In genomic region chr7:45020915-45021314, GRCh38 we compare ENCODE assay signal across 21 cellular contexts. TPM values are rescaled to one million over a fixed set of nuclear protein-coding genes. Genes with fewer than 3 reads are reported as not detected.
DNase-seq lines count a peak whose midpoint lies in the region; ATAC-seq and TF ChIP-seq lines count a peak whose summit lies in the region.
"Had no signal": no experiment of that assay in that cellular context is flagged by ENCODE, and none has a peak within 500 bp of the region (broad histone marks: within the 10 kb centered on the region; RNA-seq: fewer than 3 reads in every experiment).

No MANE protein-coding gene starts in this region.

- H2AFZ ChIP-seq in OCI-LY1 (ENCODE audit: low read length) = no peak overlapping the region

- peak overlapping the region; percentile 48 for H3K27ac Mint-ChIP-seq in activated T-cell treated with anti-CD3 and anti-CD28 coated beads, Interleukin-2, amount 50 U/mL, for 24 hours
- peak overlapping the region in 5 of 6 donors; percentile 1 to 59 (median 57) for H3K27ac Mint-ChIP-seq in immature natural killer cell
- peak overlapping the region; percentile 81 for H3K27ac Mint-ChIP-seq in stimulated activated naive B cell treated with anti-CD40 and anti-IgM and Interleukin-4, amounts not matched to agents 10 μg/mL and 1 μg/mL and 100 μg/mL, for 72 hours
- no peak overlapping the region for H3K27ac Mint-ChIP-seq in type B pancreatic cell

- H3K4me1 Mint-ChIP-seq in activated T-cell treated with anti-CD3 and anti-CD28 coated beads, Interleukin-2, amount 50 U/mL, for 24 hours (ENCODE audit: low read depth) = peaks cover 50% of the 10 kb centered on the region
- peaks cover 35 to 56% of the 10 kb centered on the region in 2 donors for H3K4me1 Mint-ChIP-seq in immature natural killer cell
- peaks cover 34 to 61% of the 10 kb centered on the region in 2 donors for H3K4me1 Mint-ChIP-seq in stimulated activated naive B cell treated with anti-CD40 and anti-IgM and Interleukin-4, amounts not matched to agents 10 μg/mL and 1 μg/mL and 100 μg/mL, for 72 hours
- peaks cover 9% of the 10 kb centered on the region for H3K4me1 Mint-ChIP-seq in type B pancreatic cell (ENCODE audit: unreplicated experiment)

- no peak overlapping the region for H3K4me3 Mint-ChIP-seq in activated T-cell treated with anti-CD3 and anti-CD28 coated beads, Interleukin-2, amount 50 U/mL, for 24 hours
- H3K4me3 Mint-ChIP-seq in immature natural killer cell (no peak overlapping the region), type B pancreatic cell (no peak overlapping the region)
- H3K4me3 Mint-ChIP-seq in stimulated activated naive B cell treated with anti-CD40 and anti-IgM and Interleukin-4, amounts not matched to agents 10 μg/mL and 1 μg/mL and 100 μg/mL, for 72 hours = peak overlapping the region in 1 of 2 donors; percentile 32

- 63 to 65% methylated on average over 5 of the region's 5 CpGs for WGBS in tibial nerve, 2 donors

- no peaks in the 10 kb centered on the region for H4K20me1 ChIP-seq in OCI-LY1 (ENCODE audit: insufficient read depth, low read length)

- H3K27me3 ChIP-seq in OCI-LY1 (ENCODE audit: insufficient read depth, low read length) = no peaks in the 10 kb centered on the region
- no peaks in the 10 kb centered on the region for H3K27me3 ChIP-seq in tibial nerve
- H3K27me3 ChIP-seq: spleen, uterus had no signal

- peak overlapping the region; percentile 10 for H3K4me2 ChIP-seq in OCI-LY1 (ENCODE audit: low read length)

- H3K9ac ChIP-seq in OCI-LY1 (ENCODE audit: low read length) = peak overlapping the region; percentile 6; the same call in 1 of the 2 replicates

- no peak for ATAC-seq in stimulated activated naive B cell treated with anti-CD40 and anti-IgM and Interleukin-4, amounts not matched to agents 10 μg/mL and 1 μg/mL and 100 μg/mL, for 72 hours (replicated peaks)
- ATAC-seq in HG03469 (IDR thresholded peaks at IDR 0.05; ENCODE audit: unreplicated experiment) = no peak
- ATAC-seq: PC-3 had no signal

- TF ChIP-seq CTCF in OCI-LY1 (IDR thresholded peaks at IDR 0.05; ENCODE audit: low read length) (no peak), type B pancreatic cell (conservative IDR thresholded peaks at IDR 0.05) (no peak), tibial nerve (IDR thresholded peaks at IDR 0.05) (no peak)

- H3K36me3 ChIP-seq in OCI-LY1 (ENCODE audit: insufficient read depth, low read length) (peaks cover 28% of the 10 kb centered on the region), tibial nerve (peaks cover 0 to 19% (median 0%) of the 10 kb centered on the region in 3 donors)
- H3K36me3 ChIP-seq: uterus had no signal

- no peaks in the 10 kb centered on the region for H3K27me3 Mint-ChIP-seq in activated T-cell treated with anti-CD3 and anti-CD28 coated beads, Interleukin-2, amount 50 U/mL, for 24 hours
- peaks cover 0 to 3% (median 0%) of the 10 kb centered on the region in 3 donors for H3K27me3 Mint-ChIP-seq in immature natural killer cell (ENCODE audit: low read depth in 3 of 3)
- no peaks in the 10 kb centered on the region for H3K27me3 Mint-ChIP-seq in stimulated activated naive B cell treated with anti-CD40 and anti-IgM and Interleukin-4, amounts not matched to agents 10 μg/mL and 1 μg/mL and 100 μg/mL, for 72 hours
- H3K27me3 Mint-ChIP-seq in type B pancreatic cell = no peaks in the 10 kb centered on the region
- H3K27me3 Mint-ChIP-seq: activated T-helper 17 cell treated with anti-CD3 and anti-CD28 coated beads, Interleukin-2, amount 50 U/mL, for 72 hours had no signal

- DNase-seq in activated T-cell treated with anti-CD3 and anti-CD28 coated beads, Interleukin-2, amount 50 U/mL, for 24 hours = no peak
- no peak for DNase-seq in activated T-cell treated with anti-CD3 and anti-CD28 coated beads, Interleukin-2, amount 50 U/mL, for 1 hour
- DNase-seq in immature natural killer cell (no peak), type B pancreatic cell (ENCODE audit: extremely low spot score, unreplicated experiment) (no peak), tibial nerve (ENCODE audit: low spot score in 2 of 2) (no peak)
- DNase-seq in stimulated activated naive B cell treated with anti-CD40 and anti-IgM and Interleukin-4, amounts not matched to agents 10 μg/mL and 1 μg/mL and 100 μg/mL, for 72 hours = no peak
- DNase-seq: activated CD8-positive, alpha-beta memory T cell treated with anti-CD3 and anti-CD28 coated beads for 24 hours; cortex of kidney; DMS53; GOT3; left ventricle myocardium inferior; NCI-H1048; NCI-H2029; NCI-H226; PC-3; spleen; uterus had no signal

- H3K9me2 ChIP-seq in OCI-LY1 (ENCODE audit: low read depth, low read length) = no peaks in the 10 kb centered on the region

- peaks cover 9% of the 10 kb centered on the region; the same call in 1 of the 2 replicates for H3F3A ChIP-seq in OCI-LY1 (ENCODE audit: insufficient read depth, low read length)

- H3K9me3 Mint-ChIP-seq in activated T-cell treated with anti-CD3 and anti-CD28 coated beads, Interleukin-2, amount 50 U/mL, for 24 hours = no peaks in the 10 kb centered on the region
- H3K9me3 Mint-ChIP-seq in immature natural killer cell (no peaks in the 10 kb centered on the region), type B pancreatic cell (peaks cover 14% of the 10 kb centered on the region)
- peaks cover 0 to 4% of the 10 kb centered on the region in 2 donors for H3K9me3 Mint-ChIP-seq in stimulated activated naive B cell treated with anti-CD40 and anti-IgM and Interleukin-4, amounts not matched to agents 10 μg/mL and 1 μg/mL and 100 μg/mL, for 72 hours
- H3K9me3 Mint-ChIP-seq: activated T-helper 17 cell treated with anti-CD3 and anti-CD28 coated beads, Interleukin-2, amount 50 U/mL, for 72 hours had no signal

- H3K4me1 ChIP-seq in OCI-LY1 (ENCODE audit: insufficient read depth, low read length, severe bottlenecking) = peaks cover 62% of the 10 kb centered on the region
- H3K4me1 ChIP-seq in tibial nerve = peaks cover 0 to 17% (median 0%) of the 10 kb centered on the region in 4 donors
- H3K4me1 ChIP-seq: left ventricle myocardium inferior had no signal

- H3K9me3 ChIP-seq in OCI-LY1 (ENCODE audit: low read length) (peaks cover 3% of the 10 kb centered on the region; the same call in 1 of the 2 replicates), tibial nerve (peaks cover 0 to 6% (median 1%) of the 10 kb centered on the region in 4 donors)
- H3K9me3 ChIP-seq: uterus had no signal

- TF ChIP-seq EP300 in tibial nerve (IDR thresholded peaks at IDR 0.05) = no peak

- H3K4me3 ChIP-seq in OCI-LY1 (ENCODE audit: low read depth, low read length, poor library complexity, severe bottlenecking) (no peak overlapping the region), tibial nerve (no peak overlapping the region)
- H3K4me3 ChIP-seq: K562, left ventricle myocardium inferior, spleen, uterus had no signal

- TF ChIP-seq POLR2A in tibial nerve (IDR thresholded peaks at IDR 0.05) = no peak

- H3K36me3 Mint-ChIP-seq in activated T-cell treated with anti-CD3 and anti-CD28 coated beads, Interleukin-2, amount 50 U/mL, for 24 hours (ENCODE audit: low read depth) = peaks cover 50% of the 10 kb centered on the region
- H3K36me3 Mint-ChIP-seq in immature natural killer cell = peaks cover 0 to 19% (median 13%) of the 10 kb centered on the region in 3 donors
- peaks cover 47 to 56% of the 10 kb centered on the region in 2 donors for H3K36me3 Mint-ChIP-seq in stimulated activated naive B cell treated with anti-CD40 and anti-IgM and Interleukin-4, amounts not matched to agents 10 μg/mL and 1 μg/mL and 100 μg/mL, for 72 hours
- H3K36me3 Mint-ChIP-seq in type B pancreatic cell = peaks cover 30% of the 10 kb centered on the region

- peak overlapping the region; percentile 77 for H3K27ac ChIP-seq in OCI-LY1 (ENCODE audit: low read depth, low read length, poor library complexity, severe bottlenecking)
- no peak overlapping the region for H3K27ac ChIP-seq in tibial nerve
- H3K27ac ChIP-seq: left ventricle myocardium inferior had no signal

- H3K79me2 ChIP-seq in OCI-LY1 (ENCODE audit: insufficient read depth, low read length) = peaks cover 51% of the 10 kb centered on the region

RNA-seq across cellular contexts. Expression of gene CCM2, which starts 20.9 kb away (rescaled TPM):
- polyA plus RNA-seq in immature natural killer cell = 100 to 1,000 TPM in 2 of 3 donors, 10 to 100 TPM in 1; 60.4 to 120 (median 103) TPM
- total RNA-seq in type B pancreatic cell (ENCODE audit: low replicate concordance) = 29.8 and 33.8 TPM in 2 replicates
- 10 to 100 TPM; 41.1 to 46.3 (median 44.0) TPM for total RNA-seq in tibial nerve

RNA-seq across cellular contexts. Expression of gene MYO1G, which starts 42.1 kb away (rescaled TPM):
- 100 to 1,000 TPM; 139 to 261 (median 139) TPM for polyA plus RNA-seq in immature natural killer cell
- total RNA-seq in type B pancreatic cell (ENCODE audit: low replicate concordance) (0.52 and 0.53 TPM in 2 replicates), tibial nerve (10 to 100 TPM in 1 of 4 donors, 1 to 10 TPM in 2, under 1 TPM in 1; 0.84 to 10.5 (median 3.3) TPM)
